ENCODE assay signal across 5 cellular contexts in genomic region chr7:53756946-53757345, GRCh38.
"Had no signal": no experiment of that assay in that cellular context is flagged by ENCODE, and none has a peak within 500 bp of the region (broad histone marks: within the 10 kb centered on the region; RNA-seq: fewer than 3 reads in every experiment).

No MANE protein-coding gene starts in this region.

- H3K4me2 ChIP-seq: GM23338 had no signal

- ATAC-seq: GM23338, K562 had no signal

- DNase-seq: H9, HCEC 1CT, IMR-90 had no signal

- H2AFZ ChIP-seq: GM23338 had no signal

- H3K4me3 ChIP-seq: GM23338, K562 had no signal
